ENCODE assay signal across 17 cellular contexts in the genomic region with DNA sequence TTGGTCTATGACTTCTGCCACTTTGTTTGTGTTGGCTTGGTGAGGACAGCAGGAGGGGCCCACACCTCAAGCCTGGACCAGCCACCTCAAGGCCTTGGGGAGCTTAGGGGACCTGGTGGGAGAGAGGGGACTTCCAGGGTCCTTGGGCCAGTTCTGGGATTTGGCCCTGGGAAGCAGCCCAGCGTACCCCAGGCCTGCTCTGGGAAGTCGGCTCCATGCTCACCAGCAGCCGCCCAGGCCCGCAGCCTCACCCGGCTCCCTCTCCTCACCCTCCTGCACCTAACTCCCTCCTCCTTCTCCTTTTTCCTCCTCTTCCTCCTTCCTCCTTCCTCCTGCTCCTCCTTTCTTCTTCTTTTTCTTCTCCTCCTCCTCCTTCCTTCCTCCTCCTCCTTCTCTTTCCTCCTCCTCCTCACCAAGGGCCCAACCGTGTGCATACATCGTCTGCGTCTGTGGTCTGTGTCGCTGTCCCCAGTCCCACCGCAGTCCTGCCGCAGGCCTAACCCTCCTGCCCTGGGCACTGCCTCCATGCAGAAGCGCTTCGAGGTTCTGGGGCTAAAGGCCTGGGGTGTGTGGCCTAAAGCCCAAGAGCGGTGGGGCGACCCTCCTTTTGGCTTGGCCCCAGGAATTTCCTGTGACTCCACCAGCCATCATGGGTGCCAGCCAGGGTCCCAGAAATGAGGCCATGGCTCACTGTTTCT. TPM values are rescaled to one million over a fixed set of nuclear protein-coding genes. Genes with fewer than 3 reads are reported as not detected.
"Had no signal": no experiment of that assay in that cellular context is flagged by ENCODE, and none has a peak within 500 bp of the region (broad histone marks: within the 10 kb centered on the region; RNA-seq: fewer than 3 reads in every experiment).

No MANE protein-coding gene starts in this region.

- H3K27ac ChIP-seq: prostate gland, sigmoid colon had no signal

- H3K4me3 ChIP-seq: prostate gland, sigmoid colon had no signal

- DNase-seq: activated CD4-positive, alpha-beta memory T cell treated with anti-CD3 and anti-CD28 coated beads, Interleukin-2, amount 10 ng/mL, durations not matched to agents 7 days and 5 days; activated CD4-positive, alpha-beta T cell treated with anti-CD3 and anti-CD28 coated beads for 4 hours; activated effector memory CD4-positive, alpha-beta T cell treated with anti-CD3 and anti-CD28 coated beads, Interleukin-2, amount 50 U/mL, for 16 hours; activated T-cell treated with anti-CD3 and anti-CD28 coated beads, Interleukin-2, amount 50 U/mL, for 24 hours; amygdala; hypothalamus; kidney glomerular epithelial cell; left ventricle myocardium superior; mesendoderm; occipital lobe; sigmoid colon; stimulated activated CD4-positive, alpha-beta T cell treated with anti-CD3 and anti-CD28 coated beads, Interleukin-12 subunit alpha, Interleukin-12 subunit beta, amount 100 ng/mL, for 4 hours; stimulated activated CD4-positive, alpha-beta T cell treated with anti-CD3 and anti-CD28 coated beads, Interleukin-2, amount 100 ng/mL, for 24 hours; T-helper 2 cell had no signal

- H3K9me3 ChIP-seq: prostate gland, sigmoid colon had no signal

- H3K36me3 ChIP-seq: prostate gland, sigmoid colon had no signal

RNA-seq across cellular contexts. Expression of a gene that starts 5.3 kb away (rescaled TPM):
- total RNA-seq: activated CD4-positive, alpha-beta memory T cell treated with anti-CD3 and anti-CD28 coated beads, Interleukin-2, amount 10 ng/mL, durations not matched to agents 7 days and 5 days; activated naive CD4-positive, alpha-beta T cell treated with anti-CD3 and anti-CD28 coated beads, Interleukin-2, amount 50 U/mL, for 72 hours; left ventricle myocardium superior; occipital lobe; urinary bladder had no signal
- polyA plus RNA-seq: sigmoid colon had no signal
